Comparison of ENCODE assay signal across 1 cellular context in the genomic region with DNA sequence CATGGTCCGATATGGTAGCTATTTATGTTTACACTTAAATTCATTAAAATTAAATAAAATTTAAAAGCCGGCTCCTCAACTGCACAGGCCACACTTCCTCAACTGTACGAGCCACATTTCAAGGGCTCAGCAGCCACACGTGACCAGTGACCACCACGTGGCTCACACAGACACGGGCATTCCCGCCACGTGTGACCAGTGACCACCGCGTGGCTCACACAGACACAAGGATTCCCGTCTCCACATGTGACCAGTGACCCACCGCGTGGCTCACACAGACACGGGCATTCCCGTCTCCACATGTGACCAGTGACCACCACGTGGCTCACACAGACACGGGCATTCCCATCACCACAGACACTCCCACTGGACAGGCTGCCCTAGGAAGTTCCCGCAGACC.
TF ChIP-seq lines count a peak whose summit lies in the region.

No MANE protein-coding gene starts in this region.

TF ChIP-seq in IMR-90, 13 proteins besides CTCF, POLR2A, EP300 and RAD21 (continued from another document):
- TF ChIP-seq, protein P1, sequence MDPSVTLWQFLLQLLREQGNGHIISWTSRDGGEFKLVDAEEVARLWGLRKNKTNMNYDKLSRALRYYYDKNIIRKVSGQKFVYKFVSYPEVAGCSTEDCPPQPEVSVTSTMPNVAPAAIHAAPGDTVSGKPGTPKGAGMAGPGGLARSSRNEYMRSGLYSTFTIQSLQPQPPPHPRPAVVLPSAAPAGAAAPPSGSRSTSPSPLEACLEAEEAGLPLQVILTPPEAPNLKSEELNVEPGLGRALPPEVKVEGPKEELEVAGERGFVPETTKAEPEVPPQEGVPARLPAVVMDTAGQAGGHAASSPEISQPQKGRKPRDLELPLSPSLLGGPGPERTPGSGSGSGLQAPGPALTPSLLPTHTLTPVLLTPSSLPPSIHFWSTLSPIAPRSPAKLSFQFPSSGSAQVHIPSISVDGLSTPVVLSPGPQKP (IDR thresholded peaks at IDR 0.05; ENCODE audit: borderline replicate concordance, low read depth, low read length), result no peak
